In the genomic region with DNA sequence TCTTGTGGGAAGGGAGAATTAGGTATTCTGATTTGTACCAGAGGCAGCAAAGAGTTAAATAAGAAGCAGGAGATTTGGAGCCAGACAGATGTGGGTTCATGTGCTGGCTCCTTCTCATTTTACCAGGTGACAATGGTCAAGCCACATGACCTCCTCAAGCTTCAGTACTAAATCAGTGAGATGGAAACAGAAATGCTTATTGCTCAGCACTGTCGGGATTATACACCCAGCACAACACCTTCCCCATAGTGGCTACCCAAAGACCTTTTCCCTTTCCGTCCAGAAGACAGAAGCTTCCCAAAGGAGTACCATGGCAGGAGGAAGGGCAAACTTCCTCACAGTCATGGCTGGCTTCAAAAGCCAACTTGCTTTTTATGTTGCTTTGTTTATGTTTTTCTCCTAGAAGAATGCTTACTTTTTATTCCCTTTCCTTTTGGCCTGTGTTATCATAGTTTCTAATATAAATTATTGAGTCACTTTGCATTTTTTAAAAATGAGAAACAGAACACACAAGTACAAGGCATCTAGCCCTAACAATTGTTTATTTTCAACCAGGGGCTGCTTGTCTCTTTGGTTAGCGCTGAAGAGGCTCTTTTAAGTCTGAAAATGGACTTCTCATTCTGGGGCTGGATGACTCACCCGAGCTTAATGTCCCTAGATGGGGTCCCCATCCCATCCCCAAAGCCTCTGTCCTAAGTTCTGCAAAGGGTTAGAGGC, we compare ENCODE assay signal across 1 cellular context.
TF ChIP-seq lines count a peak whose summit lies in the region.

No MANE protein-coding gene starts in this region.

TF ChIP-seq in IMR-90, 13 proteins besides CTCF, POLR2A, EP300 and RAD21:
- TF ChIP-seq FOS (IDR thresholded peaks at IDR 0.05; ENCODE audit: low read depth, low read length) (0 out of 2 replicates have a peak, but pooled peaks have one; percentile 26), BHLHE40 (IDR thresholded peaks at IDR 0.05; ENCODE audit: low read depth, low read length) (no peak)
